Comparison of ENCODE assay signal across 26 cellular contexts in the genomic region with DNA sequence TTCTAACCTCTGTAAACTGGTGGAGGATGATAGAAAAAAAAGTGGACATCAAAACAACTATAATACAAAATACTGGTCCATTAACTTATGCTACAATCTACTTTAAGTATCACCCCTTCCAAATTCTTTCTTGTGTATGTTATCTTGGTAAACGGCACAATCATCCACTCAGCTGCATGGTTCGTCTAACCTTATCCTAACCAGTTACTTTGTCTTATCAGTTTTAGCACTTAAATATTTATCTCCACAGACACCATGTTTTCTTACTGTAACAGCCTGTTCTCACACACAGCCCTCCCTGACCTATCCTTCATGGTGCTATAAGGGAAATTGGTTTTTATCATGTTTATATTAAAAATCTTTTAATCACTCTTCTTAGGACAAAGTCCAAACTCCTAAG.
"Had no signal": no experiment of that assay in that cellular context is flagged by ENCODE, and none has a peak within 500 bp of the region (broad histone marks: within the 10 kb centered on the region; RNA-seq: fewer than 3 reads in every experiment).

No MANE protein-coding gene starts in this region.

- H3K36me3 ChIP-seq: cardiac muscle cell, colonic mucosa, Peyer's patch, WERI-Rb-1 had no signal

- H3K27me3 ChIP-seq: cardiac muscle cell, colonic mucosa, Peyer's patch had no signal

- H3K4me1 ChIP-seq: colonic mucosa, Peyer's patch had no signal

- H3K4me3 ChIP-seq: cardiac muscle cell, colonic mucosa, Peyer's patch had no signal

- H3K27ac ChIP-seq: cardiac muscle cell, colonic mucosa, Peyer's patch, RWPE1, WERI-Rb-1 had no signal

- DNase-seq: activated CD4-positive, alpha-beta T cell treated with anti-CD3 and anti-CD28 coated beads for 1 hour; activated CD4-positive, alpha-beta T cell treated with anti-CD3 and anti-CD28 coated beads for 48 hours; activated CD4-positive, CD25-positive, alpha-beta regulatory T cell; activated CD8-positive, alpha-beta T cell treated with anti-CD3 and anti-CD28 coated beads for 36 hours; activated effector memory CD4-positive, alpha-beta T cell treated with anti-CD3 and anti-CD28 coated beads, Interleukin-2, amount 50 U/mL, for 16 hours; activated naive CD4-positive, alpha-beta T cell; activated naive CD4-positive, alpha-beta T cell treated with anti-CD3 and anti-CD28 coated beads, Interleukin-2, amount 50 U/mL, for 16 hours; activated naive CD8-positive, alpha-beta T cell treated with anti-CD3 and anti-CD28 coated beads for 36 hours; activated T-cell treated with anti-CD3 and anti-CD28 coated beads, Interleukin-2, amount 50 U/mL, for 1 hour; activated T-cell treated with anti-CD3 and anti-CD28 coated beads, Interleukin-2, amount 50 U/mL, for 72 hours; amniotic stem cell; aorta; colonic mucosa; NCI-H1105; NCI-H1417 treated with DMSO at 0.1 percent for 48 hours; NCI-H1694 treated with DMSO at 0.1 percent for 48 hours; NCI-H2029; NCI-H345; NCI-H524 treated with DMSO at 0.1 percent for 48 hours; PC-3; Peyer's patch; SIG-M5; T1000; WERI-Rb-1 had no signal

- H3K9me3 ChIP-seq: colonic mucosa, Peyer's patch had no signal
